1 cellular context compared by ENCODE assay signal in genomic region chr12:106132175-106133135, GRCh38.
TF ChIP-seq lines count a peak whose summit lies in the region.

No MANE protein-coding gene starts in this region.

TF ChIP-seq in HCT116, 20 proteins besides CTCF, POLR2A, EP300 and RAD21 (continued from another document):
- TF ChIP-seq POLR2AphosphoS5 (IDR thresholded peaks at IDR 0.05; ENCODE audit: low read depth, low read length) (no peak), FOSL1 (IDR thresholded peaks at IDR 0.05; ENCODE audit: low read depth) (no peak), EZH2 (IDR thresholded peaks at IDR 0.05) (no peak), EZH2phosphoT487 (IDR thresholded peaks at IDR 0.05; ENCODE audit: borderline replicate concordance) (no peak), CEBPB (IDR thresholded peaks at IDR 0.05; ENCODE audit: low read depth) (no peak), ATF3 (IDR thresholded peaks at IDR 0.05) (no peak), EGR1 (IDR thresholded peaks at IDR 0.05; ENCODE audit: low read depth) (no peak), SP1 (IDR thresholded peaks at IDR 0.05; ENCODE audit: low read depth) (no peak), CBX3 (IDR thresholded peaks at IDR 0.05; ENCODE audit: low read depth) (no peak)
